12 cellular contexts compared by ENCODE assay signal in the genomic region with DNA sequence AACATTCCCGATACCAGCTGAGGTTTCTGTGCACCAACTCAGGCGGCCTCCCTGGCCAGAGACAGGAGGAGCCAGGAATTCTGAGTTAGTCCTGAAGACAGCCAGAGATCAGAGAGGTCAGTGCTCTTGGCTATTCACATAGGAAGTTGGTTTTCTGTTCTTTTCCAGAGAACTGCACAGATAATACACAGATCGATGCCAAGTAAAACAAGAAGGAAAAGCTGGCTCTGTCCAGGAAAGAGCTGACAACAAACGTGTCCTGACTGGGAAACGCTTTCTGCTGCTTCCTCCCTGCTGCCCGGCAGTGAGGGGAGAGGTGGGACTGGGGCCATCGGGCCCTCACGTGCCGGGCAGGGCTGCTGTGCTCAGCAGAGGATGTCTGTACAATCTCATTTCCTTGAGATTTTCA.
DNase-seq lines count a peak whose midpoint lies in the region; ATAC-seq and TF ChIP-seq lines count a peak whose summit lies in the region.
"Had no signal": no experiment of that assay in that cellular context is flagged by ENCODE, and none has a peak within 500 bp of the region (broad histone marks: within the 10 kb centered on the region; RNA-seq: fewer than 3 reads in every experiment).

No MANE protein-coding gene starts in this region.

- no peaks in the 10 kb centered on the region for H3K36me3 Mint-ChIP-seq in activated T-helper 17 cell treated with anti-CD3 and anti-CD28 coated beads, Interleukin-2, amount 50 U/mL, for 72 hours (ENCODE audit: low read depth)
- H3K36me3 Mint-ChIP-seq: natural killer cell treated with Interleukin-12 subunit alpha and Interleukin-12 subunit beta and Interleukin-15 and Interleukin-18, amount 100 ng/mL, for 72 hours had no signal

- H3K27ac ChIP-seq in heart right ventricle = peak overlapping the region in 3 of 10 donors; percentile 49 to 65 (median 57)
- H3K27ac ChIP-seq in psoas muscle = no peak overlapping the region
- H3K27ac ChIP-seq in PC-9 = no peak overlapping the region

- WGBS in heart right ventricle, 2 donors = 27 to 34% methylated on average over 9 of the region's 9 CpGs
- WGBS in psoas muscle, 3 donors = 30 to 43% (median 30%) methylated on average over 9 of the region's 9 CpGs

- peaks cover 0 to 6% (median 0%) of the 10 kb centered on the region in 7 donors for H3K27me3 ChIP-seq in heart right ventricle
- H3K27me3 ChIP-seq in psoas muscle (ENCODE audit: insufficient read depth in 3 of 3, low read length in 2 of 3) = no peaks in the 10 kb centered on the region
- H3K27me3 ChIP-seq in PC-9 (ENCODE audit: insufficient read depth, low read depth) = peaks cover 74% of the 10 kb centered on the region

- H3K9me3 ChIP-seq in heart right ventricle = no peaks in the 10 kb centered on the region
- no peaks in the 10 kb centered on the region for H3K9me3 ChIP-seq in psoas muscle
- no peaks in the 10 kb centered on the region for H3K9me3 ChIP-seq in PC-9 (ENCODE audit: insufficient read depth, low read depth)
- H3K9me3 ChIP-seq: esophagus squamous epithelium had no signal

- no peak overlapping the region for H3K27ac Mint-ChIP-seq in activated T-helper 17 cell treated with anti-CD3 and anti-CD28 coated beads, Interleukin-2, amount 50 U/mL, for 72 hours
- H3K27ac Mint-ChIP-seq: activated T-cell treated with anti-CD3 and anti-CD28 coated beads, Interleukin-2, amount 50 U/mL, for 72 hours had no signal

- H3K4me3 Mint-ChIP-seq in activated T-helper 17 cell treated with anti-CD3 and anti-CD28 coated beads, Interleukin-2, amount 50 U/mL, for 72 hours = peak overlapping the region; percentile 6
- H3K4me3 Mint-ChIP-seq: activated T-cell treated with anti-CD3 and anti-CD28 coated beads, Interleukin-2, amount 50 U/mL, for 72 hours; natural killer cell treated with Interleukin-12 subunit alpha and Interleukin-12 subunit beta and Interleukin-15 and Interleukin-18, amount 100 ng/mL, for 72 hours had no signal

- no peaks in the 10 kb centered on the region for H3K27me3 Mint-ChIP-seq in activated T-helper 17 cell treated with anti-CD3 and anti-CD28 coated beads, Interleukin-2, amount 50 U/mL, for 72 hours

- peaks cover 30% of the 10 kb centered on the region for H3K4me1 Mint-ChIP-seq in activated T-helper 17 cell treated with anti-CD3 and anti-CD28 coated beads, Interleukin-2, amount 50 U/mL, for 72 hours

- BruUV-seq in PC-9 (replicated peaks; lab: Mats Ljungman, UMichigan) = no TSS peak

- H3K4me3 ChIP-seq in heart right ventricle (no peak overlapping the region), psoas muscle (no peak overlapping the region), PC-9 (no peak overlapping the region)
- H3K4me3 ChIP-seq: esophagus squamous epithelium had no signal

- peak; percentile 32 for DNase-seq in AG20443 (ENCODE audit: low spot score)
- peak; percentile 35 to 46 for DNase-seq in heart right ventricle
- peak in 1 of 2 donors; percentile 40 for DNase-seq in psoas muscle
- no peak for DNase-seq in stimulated activated CD4-positive, alpha-beta T cell treated with anti-CD3 and anti-CD28 coated beads, Interleukin-12 subunit alpha, Interleukin-12 subunit beta, amount 100 ng/mL, for 4 hours
- no peak for DNase-seq in DMS79 treated with DMSO at 0.1 percent for 48 hours (lab: John Stamatoyannopoulos, UW)
- no peak for DNase-seq in HEK293T (ENCODE audit: extremely low spot score)
- no peak for DNase-seq in PC-9
- DNase-seq: activated T-cell treated with anti-CD3 and anti-CD28 coated beads, Interleukin-2, amount 50 U/mL, for 72 hours; esophagus squamous epithelium; NCI-H2171 treated with DMSO at 0.1 percent for 48 hours had no signal

- H3K36me3 ChIP-seq in heart right ventricle (no peaks in the 10 kb centered on the region), psoas muscle (ENCODE audit: insufficient read depth in 1 of 2, low read depth in 1 of 2) (no peaks in the 10 kb centered on the region), PC-9 (ENCODE audit: low read depth) (no peaks in the 10 kb centered on the region)
- H3K36me3 ChIP-seq: esophagus squamous epithelium had no signal

- H2AFZ ChIP-seq in PC-9 = no peak overlapping the region

- H3K4me2 ChIP-seq in PC-9 = no peak overlapping the region

- intact Hi-C loops in heart right ventricle (cut with DNase I) (no loop called here), psoas muscle (cut with DNase I) (loop anchor here in 1 of 2 donors (10.0 kb wide), 1 partner anchor 65 kb away; no protein-coding TSS in a partner anchor), PC-9 (cut with micrococcal nuclease; ENCODE audit: unreplicated experiment) (no loop called here)

- H4K20me1 ChIP-seq in PC-9 (ENCODE audit: insufficient read depth) = no peaks in the 10 kb centered on the region; the same call in 1 of the 2 replicates

- CTCF ChIA-PET in HEK293T (lab: Yijun Ruan, JAX) = no interaction called here
- CTCF ChIA-PET in PC-9 (lab: Charles Lee) = no interaction called here

- H3K9me3 Mint-ChIP-seq in activated T-helper 17 cell treated with anti-CD3 and anti-CD28 coated beads, Interleukin-2, amount 50 U/mL, for 72 hours = no peaks in the 10 kb centered on the region
- H3K9me3 Mint-ChIP-seq: activated T-cell treated with anti-CD3 and anti-CD28 coated beads, Interleukin-2, amount 50 U/mL, for 72 hours; natural killer cell treated with Interleukin-12 subunit alpha and Interleukin-12 subunit beta and Interleukin-15 and Interleukin-18, amount 100 ng/mL, for 72 hours had no signal

- peaks cover 7 to 47% (median 28%) of the 10 kb centered on the region in 9 donors for H3K4me1 ChIP-seq in heart right ventricle
- H3K4me1 ChIP-seq in psoas muscle = no peaks in the 10 kb centered on the region
- no peaks in the 10 kb centered on the region for H3K4me1 ChIP-seq in PC-9 (replicated peaks; ENCODE audit: insufficient read depth)

- no peaks in the 10 kb centered on the region for H3K9me2 ChIP-seq in PC-9 (ENCODE audit: insufficient read depth)

- H3K79me2 ChIP-seq in PC-9 (ENCODE audit: low read depth) = no peaks in the 10 kb centered on the region

- POLR2A ChIA-PET in HEK293T (lab: Yijun Ruan, JAX) (no interaction called here), PC-9 (lab: Charles Lee; ENCODE audit: unreplicated experiment) (no interaction called here)

- H3F3A ChIP-seq in PC-9 (ENCODE audit: insufficient read depth, low read depth) = no peaks in the 10 kb centered on the region

- TF ChIP-seq CTCF in heart right ventricle (IDR thresholded peaks at IDR 0.05) (no peak), psoas muscle (IDR thresholded peaks at IDR 0.05) (no peak), PC-9 (conservative IDR thresholded peaks at IDR 0.05) (no peak)

- no peak for ATAC-seq in activated T-helper 17 cell treated with anti-CD3 and anti-CD28 coated beads, Interleukin-2, amount 50 U/mL, for 72 hours (replicated peaks)
- ATAC-seq in heart right ventricle = peak; percentile 77 to 87 (median 82)
- peak; percentile 32 to 63 (median 54) for ATAC-seq in psoas muscle
- ATAC-seq: activated T-cell treated with anti-CD3 and anti-CD28 coated beads, Interleukin-2, amount 50 U/mL, for 72 hours; natural killer cell treated with Interleukin-12 subunit alpha and Interleukin-12 subunit beta and Interleukin-15 and Interleukin-18, amount 100 ng/mL, for 72 hours had no signal

TF ChIP-seq in HEK293T, 16 proteins besides CTCF, POLR2A, EP300 and RAD21:
- TF ChIP-seq ARNT (IDR thresholded peaks at IDR 0.05) (no peak), NFRKB (IDR thresholded peaks at IDR 0.05) (no peak), FOXK2 (IDR thresholded peaks at IDR 0.05) (no peak), CTBP1 (IDR thresholded peaks at IDR 0.05; ENCODE audit: borderline replicate concordance) (no peak), LEF1 (IDR thresholded peaks at IDR 0.05; ENCODE audit: borderline replicate concordance) (no peak), SP1 (IDR thresholded peaks at IDR 0.05) (no peak), TARDBP (IDR thresholded peaks at IDR 0.05) (no peak), SUZ12 (IDR thresholded peaks at IDR 0.05) (no peak), BHLHE40 (IDR thresholded peaks at IDR 0.05; ENCODE audit: borderline replicate concordance) (no peak), L3MBTL2 (conservative IDR thresholded peaks at IDR 0.05) (no peak), ELF4 (IDR thresholded peaks at IDR 0.05) (no peak), HDGF (IDR thresholded peaks at IDR 0.05; ENCODE audit: borderline replicate concordance) (no peak), FOXM1 (IDR thresholded peaks at IDR 0.05; ENCODE audit: borderline replicate concordance) (no peak), ZNF384 (IDR thresholded peaks at IDR 0.05) (no peak), FOXA1 (IDR thresholded peaks at IDR 0.05) (no peak)
- TF ChIP-seq, protein P1, sequence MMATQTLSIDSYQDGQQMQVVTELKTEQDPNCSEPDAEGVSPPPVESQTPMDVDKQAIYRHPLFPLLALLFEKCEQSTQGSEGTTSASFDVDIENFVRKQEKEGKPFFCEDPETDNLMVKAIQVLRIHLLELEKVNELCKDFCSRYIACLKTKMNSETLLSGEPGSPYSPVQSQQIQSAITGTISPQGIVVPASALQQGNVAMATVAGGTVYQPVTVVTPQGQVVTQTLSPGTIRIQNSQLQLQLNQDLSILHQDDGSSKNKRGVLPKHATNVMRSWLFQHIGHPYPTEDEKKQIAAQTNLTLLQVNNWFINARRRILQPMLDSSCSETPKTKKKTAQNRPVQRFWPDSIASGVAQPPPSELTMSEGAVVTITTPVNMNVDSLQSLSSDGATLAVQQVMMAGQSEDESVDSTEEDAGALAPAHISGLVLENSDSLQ (IDR thresholded peaks at IDR 0.05) = no peak

Comparison
In these comparisons a context has a peak if more than half of its experiments do, and no peak if none do; other contexts are left out.
1. DNase-seq: peak in AG20443 (single experiment) and heart right ventricle (2 of 2); none in stimulated activated CD4-positive, alpha-beta T cell treated with anti-CD3 and anti-CD28 coated beads, Interleukin-12 subunit alpha, Interleukin-12 subunit beta, amount 100 ng/mL, for 4 hours (single experiment), DMS79 treated with DMSO at 0.1 percent for 48 hours (single experiment), HEK293T (single experiment) and PC-9 (0 of 2).